ENCODE assay signal across 13 cellular contexts in genomic region chr3:144112437-144112836, GRCh38.
"Had no signal": no experiment of that assay in that cellular context is flagged by ENCODE, and none has a peak within 500 bp of the region (broad histone marks: within the 10 kb centered on the region; RNA-seq: fewer than 3 reads in every experiment).

No MANE protein-coding gene starts in this region.

- ATAC-seq: activated CD4-positive, CD25-positive, alpha-beta regulatory T cell treated with anti-CD3 and anti-CD28 coated beads, Interleukin-2, amount 50 U/mL, for 24 hours; naive thymus-derived CD4-positive, alpha-beta T cell; right cardiac atrium; stimulated activated naive B cell treated with anti-CD40 and anti-IgM and Interleukin-4, amounts not matched to agents 10 μg/mL and 1 μg/mL and 100 μg/mL, for 72 hours had no signal

- FAIRE-seq: TTC549 had no signal

- H3K27ac ChIP-seq: esophagus muscularis mucosa, neutrophil, spleen had no signal

- DNase-seq: activated effector memory CD4-positive, alpha-beta T cell treated with Interleukin-2 at 50 U/mL for 16 hours; activated T-cell treated with anti-CD3 and anti-CD28 coated beads, Interleukin-2, amount 50 U/mL, for 24 hours; dermis blood vessel endothelial cell; naive thymus-derived CD4-positive, alpha-beta T cell; right cardiac atrium; spleen; stimulated activated CD4-positive, alpha-beta T cell treated with anti-CD3 and anti-CD28 coated beads, Interleukin-1b, Interleukin-23, amount 100 ng/mL, for 48 hours; stimulated activated naive B cell treated with anti-CD40 and anti-IgM and Interleukin-4, amounts not matched to agents 10 μg/mL and 1 μg/mL and 100 μg/mL, for 72 hours; trophoblast cell had no signal
